In genomic region chr5:56459394-56459793, GRCh38 we compare ENCODE assay signal across 25 cellular contexts.
"Had no signal": no experiment of that assay in that cellular context is flagged by ENCODE, and none has a peak within 500 bp of the region (broad histone marks: within the 10 kb centered on the region; RNA-seq: fewer than 3 reads in every experiment).

No MANE protein-coding gene starts in this region.

- H3K27me3 ChIP-seq: body of pancreas, breast epithelium had no signal

- H3K27ac ChIP-seq: body of pancreas had no signal

- H3K36me3 ChIP-seq: breast epithelium had no signal

- H3K4me3 ChIP-seq: body of pancreas, breast epithelium had no signal

- H3K9me3 ChIP-seq: body of pancreas, breast epithelium had no signal

- DNase-seq: activated CD4-positive, alpha-beta T cell treated with anti-CD3 and anti-CD28 coated beads for 36 hours; activated CD4-positive, alpha-beta T cell treated with anti-CD3 and anti-CD28 coated beads, Interleukin-2, amount 10 ng/mL, durations not matched to agents 7 days and 5 days; activated CD4-positive, alpha-beta T cell treated with anti-CD3 and anti-CD28 coated beads, Interleukin-2, amount 50 U/mL, for 48 hours; activated CD8-positive, alpha-beta T cell treated with anti-CD3 and anti-CD28 coated beads, Interleukin-2, amount 10 ng/mL, durations not matched to agents 7 days and 5 days; activated gamma-delta T cell; activated naive CD4-positive, alpha-beta T cell treated with Interleukin-2 at 50 U/mL for 16 hours; activated naive CD8-positive, alpha-beta T cell treated with anti-CD3 and anti-CD28 coated beads, Interleukin-2, amount 10 ng/mL, durations not matched to agents 7 days and 5 days; activated T-cell treated with anti-CD3 and anti-CD28 coated beads, Interleukin-2, amount 50 U/mL, for 24 hours; amygdala; body of pancreas; Karpas-422; KBM-7; NCI-H1105; NCI-H1417 treated with DMSO at 0.1 percent for 48 hours; NCI-H187 treated with DMSO at 0.1 percent for 48 hours; NCI-H2081; NCI-H2171 treated with DMSO at 0.1 percent for 48 hours; NCI-H2227 treated with DMSO at 0.1 percent for 48 hours; NCI-H524; NCI-H69; NCI-H82; OCI-M1; Right ventricle myocardium superior had no signal

- ATAC-seq: activated CD4-positive, alpha-beta T cell treated with anti-CD3 and anti-CD28 coated beads for 36 hours; activated CD4-positive, CD25-positive, alpha-beta regulatory T cell treated with anti-CD3 and anti-CD28 coated beads, Interleukin-2, amount 50 U/mL, for 24 hours; activated CD8-positive, alpha-beta T cell treated with anti-CD3 and anti-CD28 coated beads, Interleukin-2, amount 10 ng/mL, durations not matched to agents 7 days and 5 days; body of pancreas had no signal

- H3K4me1 ChIP-seq: breast epithelium had no signal
